15 cellular contexts compared by ENCODE assay signal in the genomic region with DNA sequence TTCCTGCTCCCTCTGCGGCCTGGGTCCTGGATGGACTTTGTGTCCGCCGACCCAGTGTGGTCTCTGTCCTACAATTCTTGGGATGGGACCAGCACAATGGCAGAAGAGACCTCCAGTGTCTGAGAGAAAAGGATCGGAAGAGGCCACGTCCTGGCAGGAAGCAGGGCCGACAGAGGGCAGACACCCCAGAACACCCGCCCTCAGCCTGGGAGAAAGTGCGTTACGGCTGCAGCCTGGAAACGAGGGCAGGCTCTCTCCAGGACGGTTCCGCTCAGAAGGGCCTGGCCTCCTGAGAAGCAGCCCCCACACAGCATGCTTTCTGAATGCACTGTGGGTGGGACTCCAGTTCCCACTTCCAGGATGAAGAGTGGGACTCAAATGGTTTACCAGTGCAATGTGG. TPM values are rescaled to one million over a fixed set of nuclear protein-coding genes. Genes with fewer than 3 reads are reported as not detected.
A peak's percentile ranks its signal among the peaks of the same experiment; 100 is the strongest.
DNase-seq lines count a peak whose midpoint lies in the region; ATAC-seq and TF ChIP-seq lines count a peak whose summit lies in the region.
"Had no signal": no experiment of that assay in that cellular context is flagged by ENCODE, and none has a peak within 500 bp of the region (broad histone marks: within the 10 kb centered on the region; RNA-seq: fewer than 3 reads in every experiment).

No MANE protein-coding gene starts in this region.

- peaks cover 6% of the 10 kb centered on the region for H3K4me1 ChIP-seq in Panc1 (ENCODE audit: control insufficient read depth, insufficient read depth, low read length)
- H3K4me1 ChIP-seq in stomach smooth muscle (ENCODE audit: control insufficient read depth, insufficient read depth, low read length), result peaks cover 66% of the 10 kb centered on the region

- in situ Hi-C loops in Panc1 (cut with HindIII; ENCODE audit: low pct_unique_long_range_greater_than_20kb, low sequenced_read_pairs), result no loop called here

- TF ChIP-seq CTCF in Panc1 (IDR thresholded peaks at IDR 0.05), result no peak
- TF ChIP-seq CTCF in coronary artery (IDR thresholded peaks at IDR 0.05), result no peak
- TF ChIP-seq CTCF in mesothelial cell of epicardium (IDR thresholded peaks at IDR 0.05; ENCODE audit: unreplicated experiment), result no peak

- H3K36me3 ChIP-seq in Panc1 (ENCODE audit: control insufficient read depth, insufficient read depth, low read length), result peaks cover 21% of the 10 kb centered on the region
- H3K36me3 ChIP-seq in stomach smooth muscle (ENCODE audit: control insufficient read depth in 2 of 2, insufficient read depth in 2 of 2, low read length in 2 of 2), result peaks cover 39 to 45% of the 10 kb centered on the region in 2 donors

- ATAC-seq in Panc1, result no peak

- peak overlapping the region; percentile 78 for H3K27ac Mint-ChIP-seq in mesothelial cell of epicardium

- peaks cover 35% of the 10 kb centered on the region for H3K36me3 Mint-ChIP-seq in mesothelial cell of epicardium

- no peak for DNase-seq in Panc1 (ENCODE audit: low read depth, low spot score)
- no peak for DNase-seq in coronary artery (ENCODE audit: low spot score)
- DNase-seq in mesothelial cell of epicardium (ENCODE audit: low spot score in 2 of 2, unreplicated experiment in 2 of 2), result no peak
- DNase-seq in NCI-H69 (lab: John Stamatoyannopoulos, UW), result no peak
- DNase-seq in SKM-1 treated with dmso at 0.1 percent for 144 hours (lab: John Stamatoyannopoulos, UW; ENCODE audit: unreplicated experiment), result no peak
- DNase-seq in stimulated activated CD4-positive, alpha-beta T cell treated with anti-CD3 and anti-CD28 coated beads, Interleukin-15, amount 100 ng/mL, for 24 hours, result no peak
- no peak for DNase-seq in activated CD8-positive, alpha-beta memory T cell treated with anti-CD3 and anti-CD28 coated beads for 24 hours
- DNase-seq: activated CD4-positive, CD25-positive, alpha-beta regulatory T cell; activated CD8-positive, alpha-beta memory T cell treated with anti-CD3 and anti-CD28 coated beads, Interleukin-2, amount 50 U/mL, for 48 hours; amniotic stem cell; DMS79; NCI-H345; OCI-M1 had no signal

- no TSS peak for BruUV-seq in Panc1 (replicated peaks; lab: Mats Ljungman, UMichigan)

- peaks cover 4% of the 10 kb centered on the region for H3K4me1 Mint-ChIP-seq in mesothelial cell of epicardium

- CTCF ChIA-PET in Panc1 (lab: Charles Lee), result no interaction called here

- H3K4me3 ChIP-seq in Panc1 (ENCODE audit: low read depth in 2 of 2, low read length in 2 of 2) (no peak overlapping the region), coronary artery (no peak overlapping the region), stomach smooth muscle (ENCODE audit: low read length in 2 of 2) (no peak overlapping the region)

- no peaks in the 10 kb centered on the region for H3K27me3 Mint-ChIP-seq in mesothelial cell of epicardium (ENCODE audit: low read depth)

- no peaks in the 10 kb centered on the region for H3K9me3 Mint-ChIP-seq in mesothelial cell of epicardium

- peak overlapping the region in 1 of 2 donors; percentile 34 for H3K9ac ChIP-seq in stomach smooth muscle (ENCODE audit: low read length in 2 of 2)

- intact Hi-C loops in Panc1 (cut with micrococcal nuclease; ENCODE audit: unreplicated experiment), result no loop called here

- H3K27me3 ChIP-seq in Panc1 (ENCODE audit: control insufficient read depth, insufficient read depth, low read length) (no peaks in the 10 kb centered on the region), stomach smooth muscle (ENCODE audit: control insufficient read depth in 1 of 2, insufficient read depth in 2 of 2, low read length in 2 of 2) (no peaks in the 10 kb centered on the region)

- H3K27ac ChIP-seq in Panc1 (ENCODE audit: low read length), result 0 out of 2 replicates have a peak overlapping the region, but pooled peaks have one; percentile 48
- peak overlapping the region; percentile 36 to 81 for H3K27ac ChIP-seq in coronary artery
- H3K27ac ChIP-seq in stomach smooth muscle (ENCODE audit: low read length), result peak overlapping the region; percentile 73

- H3K4me3 Mint-ChIP-seq in mesothelial cell of epicardium, result no peak overlapping the region
- H3K4me3 Mint-ChIP-seq: B cell had no signal

- H3K9me3 ChIP-seq in Panc1 (ENCODE audit: control insufficient read depth, insufficient read depth, low read depth, low read length) (no peaks in the 10 kb centered on the region), stomach smooth muscle (ENCODE audit: control insufficient read depth in 2 of 2, low read length in 2 of 2) (no peaks in the 10 kb centered on the region)

- POLR2A ChIA-PET in Panc1 (lab: Charles Lee), result no interaction called here

RNA-seq across cellular contexts. Expression of a gene that starts 35.5 kb away (rescaled TPM):
- 11.3 TPM for total RNA-seq in Panc1 (2021; ENCODE audit: unreplicated experiment)
- 49.4 TPM for polyA plus RNA-seq in Panc1 (2012; ENCODE audit: insufficient read length)
- 4.1 to 4.9 TPM (median 4.9 TPM) in 3 replicates for total RNA-seq in mesothelial cell of epicardium
